In genomic region chr17:61389670-61390478, GRCh38 we compare ENCODE assay signal across 9 cellular contexts. TPM values are rescaled to one million over a fixed set of nuclear protein-coding genes. Genes with fewer than 3 reads are reported as not detected.
DNase-seq lines count a peak whose midpoint lies in the region; ATAC-seq and TF ChIP-seq lines count a peak whose summit lies in the region.
"Had no signal": no experiment of that assay in that cellular context is flagged by ENCODE, and none has a peak within 500 bp of the region (broad histone marks: within the 10 kb centered on the region; RNA-seq: fewer than 3 reads in every experiment).

No MANE protein-coding gene starts in this region.

- no peak overlapping the region for H3K4me3 Mint-ChIP-seq in CD4-positive, alpha-beta T cell
- no peak overlapping the region for H3K4me3 Mint-ChIP-seq in activated CD4-positive, alpha-beta memory T cell treated with anti-CD3 and anti-CD28 coated beads for 36 hours
- H3K4me3 Mint-ChIP-seq: stimulated activated naive CD8-positive, alpha-beta T cell treated with anti-CD3 and anti-CD28 coated beads, Interleukin-15, Interleukin-2, amounts not matched to agents 100 ng/mL and 50 ng/mL, for 24 hours had no signal

- no peaks in the 10 kb centered on the region for H3K9me3 Mint-ChIP-seq in CD4-positive, alpha-beta T cell
- H3K9me3 Mint-ChIP-seq in activated CD4-positive, alpha-beta memory T cell treated with anti-CD3 and anti-CD28 coated beads for 36 hours: no peaks in the 10 kb centered on the region
- H3K9me3 Mint-ChIP-seq: stimulated activated naive CD8-positive, alpha-beta T cell treated with anti-CD3 and anti-CD28 coated beads, Interleukin-15, Interleukin-2, amounts not matched to agents 100 ng/mL and 50 ng/mL, for 24 hours had no signal

- intact Hi-C loops in CD4-positive, alpha-beta T cell (cut with DNase I, micrococcal nuclease): loop anchor here (1.0 to 2.0 kb wide), 3 partner anchors 387 to 669 kb away; no protein-coding TSS in a partner anchor
- intact Hi-C loops in activated CD4-positive, alpha-beta memory T cell treated with anti-CD3 and anti-CD28 coated beads for 36 hours (cut with micrococcal nuclease): loop anchor here (1.0 kb wide), 1 partner anchor 388 kb away; no protein-coding TSS in a partner anchor
- intact Hi-C loops in ovary (cut with DNase I): loop anchor here in 2 of 4 donors (10.0 kb wide), 2 partner anchors 135 to 385 kb away; no protein-coding TSS in a partner anchor

- TF ChIP-seq EP300 in Ishikawa (IDR thresholded peaks at IDR 0.05; ENCODE audit: borderline replicate concordance) (no peak), ovary (IDR thresholded peaks at IDR 0.05) (no peak)

- CTCF ChIA-PET in CD4-positive, alpha-beta T cell (lab: Charles Lee): no interaction called here
- CTCF ChIA-PET in activated CD4-positive, alpha-beta memory T cell treated with anti-CD3 and anti-CD28 coated beads for 36 hours (lab: Charles Lee): interaction anchor here (0.8 to 1.8 kb wide), 7 partner anchors 9 to 669 kb away, joined by 3 to 8 read pairs (median 5); no protein-coding TSS in a partner anchor

- TF ChIP-seq RAD21 in Ishikawa (IDR thresholded peaks at IDR 0.05; ENCODE audit: low read depth): peak; percentile 75; the same call in 1 of the 2 replicates

- H3K27ac Mint-ChIP-seq in CD4-positive, alpha-beta T cell: no peak overlapping the region
- H3K27ac Mint-ChIP-seq in activated CD4-positive, alpha-beta memory T cell treated with anti-CD3 and anti-CD28 coated beads for 36 hours: no peak overlapping the region
- H3K27ac Mint-ChIP-seq: stimulated activated naive CD8-positive, alpha-beta T cell treated with anti-CD3 and anti-CD28 coated beads, Interleukin-15, Interleukin-2, amounts not matched to agents 100 ng/mL and 50 ng/mL, for 24 hours had no signal

- peaks cover 31% of the 10 kb centered on the region for H3K27me3 Mint-ChIP-seq in CD4-positive, alpha-beta T cell
- peaks cover 9% of the 10 kb centered on the region for H3K27me3 Mint-ChIP-seq in activated CD4-positive, alpha-beta memory T cell treated with anti-CD3 and anti-CD28 coated beads for 36 hours

- TF ChIP-seq POLR2A in ovary (IDR thresholded peaks at IDR 0.05): no peak

- H3K27me3 ChIP-seq in CD4-positive, alpha-beta T cell (ENCODE audit: control insufficient read depth, insufficient read depth, low read length): peaks cover 2% of the 10 kb centered on the region
- H3K27me3 ChIP-seq in ovary: no peaks in the 10 kb centered on the region

- no peaks in the 10 kb centered on the region for H3K4me1 ChIP-seq in ovary (ENCODE audit: insufficient read depth)

- peak in 4 of 10 experiments; percentile 26 to 58 (median 46) for DNase-seq in CD4-positive, alpha-beta T cell
- peak; percentile 60 for DNase-seq in activated CD4-positive, alpha-beta memory T cell treated with anti-CD3 and anti-CD28 coated beads for 36 hours
- DNase-seq in fibroblast of the aortic adventitia (ENCODE audit: low read depth) (peak; percentile 41), ovary (peak in 2 of 5 donors; percentile 55 to 70), H4 (ENCODE audit: low spot score) (no peak)

- WGBS in ovary, 3 donors: 23 to 26% (median 25%) methylated on average over 25 of the region's 25 CpGs

- H3K9me3 ChIP-seq in CD4-positive, alpha-beta T cell (ENCODE audit: control insufficient read depth, low read length): no peaks in the 10 kb centered on the region
- no peaks in the 10 kb centered on the region for H3K9me3 ChIP-seq in ovary

- no peaks in the 10 kb centered on the region for H3K36me3 Mint-ChIP-seq in CD4-positive, alpha-beta T cell (ENCODE audit: low read depth)
- no peaks in the 10 kb centered on the region for H3K36me3 Mint-ChIP-seq in activated CD4-positive, alpha-beta memory T cell treated with anti-CD3 and anti-CD28 coated beads for 36 hours

- H3K4me3 ChIP-seq in fibroblast of the aortic adventitia (ENCODE audit: low read depth, low read length) (no peak overlapping the region), ovary (no peak overlapping the region)

- H3K27ac ChIP-seq in CD4-positive, alpha-beta T cell (ENCODE audit: low read depth, low read length): no peak overlapping the region
- no peak overlapping the region for H3K27ac ChIP-seq in ovary

- H3K36me3 ChIP-seq in ovary: no peaks in the 10 kb centered on the region

- POLR2A ChIA-PET in CD4-positive, alpha-beta T cell (lab: Charles Lee): no interaction called here
- POLR2A ChIA-PET in activated CD4-positive, alpha-beta memory T cell treated with anti-CD3 and anti-CD28 coated beads for 36 hours (lab: Charles Lee): no interaction called here

- H3K4me1 Mint-ChIP-seq in CD4-positive, alpha-beta T cell (ENCODE audit: low read depth): no peaks in the 10 kb centered on the region
- H3K4me1 Mint-ChIP-seq in activated CD4-positive, alpha-beta memory T cell treated with anti-CD3 and anti-CD28 coated beads for 36 hours (ENCODE audit: low read depth): peaks cover 2% of the 10 kb centered on the region

- peak; percentile 49 for ATAC-seq in CD4-positive, alpha-beta T cell (ENCODE audit: poor library complexity)
- ATAC-seq in GM21737 (IDR thresholded peaks at IDR 0.05; ENCODE audit: unreplicated experiment) (no peak), GM21447 (IDR thresholded peaks at IDR 0.05; ENCODE audit: unreplicated experiment) (no peak)

- TF ChIP-seq CTCF in CD4-positive, alpha-beta T cell (IDR thresholded peaks at IDR 0.05): peak; percentile 71
- TF ChIP-seq CTCF in fibroblast of the aortic adventitia (IDR thresholded peaks at IDR 0.05; ENCODE audit: insufficient read depth, low read length) (peak; percentile 98), ovary (IDR thresholded peaks at IDR 0.05) (peak; percentile 47 to 55 (median 48))

TF ChIP-seq in Ishikawa, 13 proteins besides CTCF, POLR2A, EP300 and RAD21:
- no peak for TF ChIP-seq TAF1 (IDR thresholded peaks at IDR 0.05; ENCODE audit: low read depth)
- 0 out of 2 replicates have a peak, but pooled peaks have one; percentile 50 for TF ChIP-seq ZBTB7A (IDR thresholded peaks at IDR 0.05; ENCODE audit: low read depth)

RNA-seq across cellular contexts. Expression of gene TBX2, which starts 9.8 kb away (rescaled TPM):
- total RNA-seq in CD4-positive, alpha-beta T cell: under 1 TPM in 1 of 2 experiments, not detected in 1; 0.06 TPM
- total RNA-seq in activated CD4-positive, alpha-beta memory T cell treated with anti-CD3 and anti-CD28 coated beads for 36 hours: under 1 TPM in 1 of 2 experiments, not detected in 1; 0.05 TPM
- total RNA-seq in fibroblast of the aortic adventitia (ENCODE audit: low replicate concordance) (4.1 and 20.8 TPM in 2 replicates), ovary (10 to 100 TPM in 4 of 7 donors, 1 to 10 TPM in 3; 5.6 to 22.2 (median 16.9) TPM)
- polyA plus RNA-seq in ovary: 10 to 100 TPM in 1 of 2 donors, 1 to 10 TPM in 1; 4.8 to 16.0 TPM
- total RNA-seq in H4 (2014; rRNA removed; shearing (Covaris generic)): 0.95 and 1.5 TPM in 2 replicates

Comparison
In these comparisons a context has a peak if more than half of its experiments do, and no peak if none do; other contexts are left out.
1. CTCF ChIP-seq: peak in every context shown above with its lines; median percentile 98 in fibroblast of the aortic adventitia; 71 in CD4-positive, alpha-beta T cell; 48 in ovary.